Comparison of ENCODE assay signal across 8 cellular contexts in genomic region chr15:34987182-34987488, GRCh38. TPM values are rescaled to one million over a fixed set of nuclear protein-coding genes. Genes with fewer than 3 reads are reported as not detected.
DNase-seq lines count a peak whose midpoint lies in the region; ATAC-seq and TF ChIP-seq lines count a peak whose summit lies in the region.

No MANE protein-coding gene starts in this region.

- no peak for TF ChIP-seq CTCF in H9 (conservative IDR thresholded peaks at IDR 0.05)
- no peak for TF ChIP-seq CTCF in fibroblast of the aortic adventitia (IDR thresholded peaks at IDR 0.05; ENCODE audit: insufficient read depth, low read length)

- no peak overlapping the region for H4K5ac ChIP-seq in H9 (ENCODE audit: insufficient read length, low read depth, low read length)

- no peaks in the 10 kb centered on the region for H3K27me3 Mint-ChIP-seq in H9 (ENCODE audit: low read depth)

- no peak overlapping the region for H3K27ac ChIP-seq in H9 (ENCODE audit: insufficient read length, low read depth, low read length)

- H3K23me2 ChIP-seq in H9 (ENCODE audit: insufficient read length, low read depth, low read length, poor library complexity, severe bottlenecking): peaks cover 8% of the 10 kb centered on the region

- H3K9me3 ChIP-seq in H9 (ENCODE audit: control insufficient read depth, low read depth, low read length) (no peaks in the 10 kb centered on the region), skeletal muscle satellite cell (replicated peaks; ENCODE audit: low read length) (no peaks in the 10 kb centered on the region)

- no peak overlapping the region for H2AK5ac ChIP-seq in H9 (ENCODE audit: insufficient read length, low read length)

- no peak overlapping the region for H3K56ac ChIP-seq in H9 (ENCODE audit: insufficient read length, low read depth, low read length)

- no peaks in the 10 kb centered on the region for H3K9me3 Mint-ChIP-seq in H9

- WGBS in H9 (ENCODE audit: extremely low coverage, insufficient read length, low lambda C conversion rate): no CpG with 5 or more reads among the region's 4 CpGs

- no peak overlapping the region for H2BK12ac ChIP-seq in H9 (ENCODE audit: insufficient read length, low read depth, low read length)

- H2AFZ ChIP-seq in H9 (ENCODE audit: low read length): no peak overlapping the region

- no peaks in the 10 kb centered on the region for H4K20me1 ChIP-seq in H9 (ENCODE audit: control insufficient read depth, insufficient read depth, insufficient read length)

- peaks cover 2% of the 10 kb centered on the region; the same call in 1 of the 2 replicates for H3K4me1 ChIP-seq in H9 (ENCODE audit: insufficient read depth, low read length)
- peaks cover 27% of the 10 kb centered on the region for H3K4me1 ChIP-seq in skeletal muscle satellite cell (ENCODE audit: control insufficient read depth, insufficient read depth, low read length)

- no peak overlapping the region for H3K18ac ChIP-seq in H9 (ENCODE audit: insufficient read length, low read depth, low read length)

- no peak overlapping the region for H3K14ac ChIP-seq in H9 (ENCODE audit: insufficient read depth, low read length)

- no peak overlapping the region for H2BK15ac ChIP-seq in H9 (ENCODE audit: low read depth, low read length)

- H3K4ac ChIP-seq in H9 (ENCODE audit: low read depth, low read length): no peak overlapping the region

- H2BK120ac ChIP-seq in H9 (ENCODE audit: low read depth, low read length, poor library complexity, severe bottlenecking): no peak overlapping the region

- H3K4me3 ChIP-seq in fibroblast of the aortic adventitia (ENCODE audit: low read depth, low read length) (peak overlapping the region; percentile 95), skeletal muscle satellite cell (ENCODE audit: low read length) (peak overlapping the region; percentile 84)

- H3K23ac ChIP-seq in H9 (ENCODE audit: insufficient read length, low read depth, low read length): no peak overlapping the region

- no peaks in the 10 kb centered on the region for H3K79me1 ChIP-seq in H9 (ENCODE audit: insufficient read depth, low read depth, low read length, poor library complexity, severe bottlenecking)

- no peak overlapping the region for H2BK20ac ChIP-seq in H9 (ENCODE audit: low read depth, low read length, poor library complexity, severe bottlenecking)

- H2BK5ac ChIP-seq in H9 (ENCODE audit: insufficient read length, low read length): no peak overlapping the region

- DNase-seq in H9 (no peak), SK-N-DZ (ENCODE audit: low spot score) (peak; percentile 25), fibroblast of the aortic adventitia (ENCODE audit: low read depth) (no peak), DMS79 treated with DMSO at 0.1 percent for 48 hours (lab: John Stamatoyannopoulos, UW) (no peak), NCI-H345 (lab: John Stamatoyannopoulos, UW) (no peak)
- DNase-seq in activated effector memory CD4-positive, alpha-beta T cell treated with Interleukin-2 at 50 U/mL for 16 hours: no peak

- peaks cover 16 to 48% (median 18%) of the 10 kb centered on the region in 3 experiments; a peak in 6 of 7 replicates for H3K36me3 Mint-ChIP-seq in H9 (ENCODE audit: insufficient read depth in 1 of 3, low read depth in 3 of 3)

- H4K8ac ChIP-seq in H9 (replicated peaks; ENCODE audit: insufficient read length, low read depth, low read length): no peak overlapping the region

- no peak overlapping the region for H3T11ph ChIP-seq in H9 (ENCODE audit: low read length)

- H3K27ac Mint-ChIP-seq in H9: peak overlapping the region; percentile 95 to 98 (median 98); a peak in 6 of 7 replicates

- ATAC-seq in GM19397 (IDR thresholded peaks at IDR 0.05; ENCODE audit: unreplicated experiment): no peak

- peak overlapping the region; percentile 98 for H3K4me3 Mint-ChIP-seq in H9

- peaks cover 27 to 37% of the 10 kb centered on the region in 2 experiments for H3K4me1 Mint-ChIP-seq in H9

- peak overlapping the region; percentile 75 for H3K4me2 ChIP-seq in H9 (ENCODE audit: insufficient read depth, insufficient read length, low read length)
- peak overlapping the region; percentile 89 for H3K4me2 ChIP-seq in skeletal muscle satellite cell (ENCODE audit: low read length)

- no peak overlapping the region for H4K91ac ChIP-seq in H9 (ENCODE audit: insufficient read length, low read depth, low read length)

- H3K36me3 ChIP-seq in skeletal muscle satellite cell (ENCODE audit: insufficient read depth, low read length): peaks cover 16% of the 10 kb centered on the region

- H3K79me2 ChIP-seq in H9 (ENCODE audit: insufficient read depth, low read length): peaks cover 27% of the 10 kb centered on the region

- peak overlapping the region; percentile 94 for H3K9ac ChIP-seq in H9 (ENCODE audit: extremely low read depth, insufficient read length, low read length)
- peak overlapping the region; percentile 97 for H3K9ac ChIP-seq in skeletal muscle satellite cell (ENCODE audit: low read depth, low read length)

- no peaks in the 10 kb centered on the region for H3K27me3 ChIP-seq in H9 (ENCODE audit: insufficient read depth, low read length)
- H3K27me3 ChIP-seq in skeletal muscle satellite cell (ENCODE audit: control insufficient read depth, insufficient read depth, low read length): no peaks in the 10 kb centered on the region

RNA-seq across cellular contexts. Expression of gene ZNF770, which starts 1.0 kb away (rescaled TPM):
- total RNA-seq in H9 (2021): 108 and 111 TPM in 2 replicates
- polyA plus RNA-seq in SK-N-DZ (2014; cell fraction: cytosol; rRNA removed): 11.9 and 16.0 TPM in 2 replicates
- polyA plus RNA-seq in SK-N-DZ (2014; cell fraction: nucleus; rRNA removed): 10.9 and 11.9 TPM in 2 replicates
- 27.4 and 36.8 TPM in 2 replicates for total RNA-seq in fibroblast of the aortic adventitia (ENCODE audit: low replicate concordance)
- total RNA-seq in skeletal muscle satellite cell (2012; rRNA removed): 26.4 and 28.6 TPM in 2 replicates

RNA-seq across cellular contexts. Expression of gene AQR, which starts 17.6 kb away (rescaled TPM):
- total RNA-seq in H9 (2021) (54.4 and 58.5 TPM in 2 replicates), fibroblast of the aortic adventitia (ENCODE audit: low replicate concordance) (33.0 and 34.6 TPM in 2 replicates)
- 18.7 and 18.9 TPM in 2 replicates for polyA plus RNA-seq in SK-N-DZ (2014; cell fraction: cytosol; rRNA removed)
- polyA plus RNA-seq in SK-N-DZ (2014; cell fraction: nucleus; rRNA removed): 34.3 and 42.4 TPM in 2 replicates
- total RNA-seq in skeletal muscle satellite cell (2012; rRNA removed): 21.0 and 24.8 TPM in 2 replicates
